20 cellular contexts compared by ENCODE assay signal in genomic region chr2:237581326-237581725, GRCh38. TPM values are rescaled to one million over a fixed set of nuclear protein-coding genes. Genes with fewer than 3 reads are reported as not detected.
DNase-seq lines count a peak whose midpoint lies in the region; ATAC-seq and TF ChIP-seq lines count a peak whose summit lies in the region.
"Had no signal": no experiment of that assay in that cellular context is flagged by ENCODE, and none has a peak within 500 bp of the region (broad histone marks: within the 10 kb centered on the region; RNA-seq: fewer than 3 reads in every experiment).

No MANE protein-coding gene starts in this region.

- H3K4me1 ChIP-seq in breast epithelium (peaks cover 7 to 11% of the 10 kb centered on the region in 2 donors), mammary epithelial cell (ENCODE audit: insufficient read depth, low read length) (peaks cover 9% of the 10 kb centered on the region), thoracic aorta (ENCODE audit: control insufficient read depth in 1 of 2, low read depth in 2 of 2) (peaks cover 9 to 17% of the 10 kb centered on the region in 2 donors), OCI-LY7 (ENCODE audit: insufficient read depth, low read length, poor library complexity, severe bottlenecking) (no peaks in the 10 kb centered on the region)
- H3K4me1 ChIP-seq in naive thymus-derived CD4-positive, alpha-beta T cell (ENCODE audit: control insufficient read depth in 2 of 2, insufficient read depth in 2 of 2, low read length in 2 of 2): no peaks in the 10 kb centered on the region

- intact Hi-C loops in breast epithelium (cut with DNase I; ENCODE audit: low total_unique reads) (loop anchor here (10.0 kb wide), 1 partner anchor 163 kb away; no protein-coding TSS in a partner anchor), mammary epithelial cell (cut with micrococcal nuclease) (no loop called here), OCI-LY7 (cut with micrococcal nuclease; ENCODE audit: unreplicated experiment) (loop anchor here (1.0 to 10.0 kb wide), 3 partner anchors 84 to 193 kb away; no protein-coding TSS in a partner anchor)
- intact Hi-C loops in naive thymus-derived CD4-positive, alpha-beta T cell (cut with micrococcal nuclease): loop anchor here (1.0 to 2.0 kb wide), 5 partner anchors 87 to 193 kb away; no protein-coding TSS in a partner anchor

- H3K9me3 ChIP-seq in breast epithelium: no peaks in the 10 kb centered on the region
- H3K9me3 ChIP-seq in mammary epithelial cell (replicated peaks; ENCODE audit: insufficient read depth, low read length): no peaks in the 10 kb centered on the region
- no peaks in the 10 kb centered on the region for H3K9me3 ChIP-seq in naive thymus-derived CD4-positive, alpha-beta T cell (ENCODE audit: control insufficient read depth in 2 of 3, low read length in 3 of 3)
- H3K9me3 ChIP-seq in thoracic aorta: no peaks in the 10 kb centered on the region
- no peaks in the 10 kb centered on the region for H3K9me3 ChIP-seq in OCI-LY7 (ENCODE audit: low read length)
- H3K9me3 ChIP-seq: left lung had no signal

- H4K20me1 ChIP-seq in mammary epithelial cell (ENCODE audit: insufficient read depth, low read length) (no peaks in the 10 kb centered on the region), OCI-LY7 (ENCODE audit: insufficient read depth, low read length) (no peaks in the 10 kb centered on the region)

- dilution Hi-C loops in mammary epithelial cell (cut with HindIII; ENCODE audit: low sequenced_read_pairs): no loop called here

- H3K9ac ChIP-seq in mammary epithelial cell (ENCODE audit: insufficient read depth, low read length): no peak overlapping the region

- H2AFZ ChIP-seq in mammary epithelial cell (ENCODE audit: low read depth, low read length): no peak overlapping the region
- no peak overlapping the region for H2AFZ ChIP-seq in OCI-LY7 (ENCODE audit: low read length)
- H2AFZ ChIP-seq: PC-9 had no signal

- H3K4me2 ChIP-seq in mammary epithelial cell (ENCODE audit: insufficient read depth, low read depth, low read length) (no peak overlapping the region), OCI-LY7 (ENCODE audit: low read length) (no peak overlapping the region)
- H3K4me2 ChIP-seq: PC-9 had no signal

- no peak for TF ChIP-seq POLR2A in breast epithelium (IDR thresholded peaks at IDR 0.05)

- H3K27ac Mint-ChIP-seq in activated naive CD8-positive, alpha-beta T cell treated with anti-CD3 and anti-CD28 coated beads for 36 hours: peak overlapping the region; percentile 79
- H3K27ac Mint-ChIP-seq in naive thymus-derived CD4-positive, alpha-beta T cell: peak overlapping the region in 5 of 9 donors; percentile 14 to 84 (median 48)
- H3K27ac Mint-ChIP-seq: HFFc6; T-helper 2 cell treated with Interferon-gamma antibody and Interleukin-4, amounts not matched to agents 5 μg/mL and 100 μg/mL, for 36 hours had no signal

- TF ChIP-seq CTCF in breast epithelium (IDR thresholded peaks at IDR 0.05) (no peak), mammary epithelial cell (conservative IDR thresholded peaks at IDR 0.05 in 1 of 2, IDR thresholded peaks at IDR 0.05 in 1 of 2; ENCODE audit: extremely low read depth in 1 of 2, insufficient read depth in 1 of 2, low read depth in 1 of 2, low read length in 2 of 2) (no peak), thoracic aorta (IDR thresholded peaks at IDR 0.05) (no peak), OCI-LY7 (conservative IDR thresholded peaks at IDR 0.05; ENCODE audit: low read length) (no peak)

- DNase-seq in breast epithelium (ENCODE audit: low spot score in 2 of 2) (no peak), mammary epithelial cell (no peak), thoracic aorta (ENCODE audit: low spot score) (no peak), OCI-LY7 (ENCODE audit: low spot score) (no peak), NCI-H1092 (lab: John Stamatoyannopoulos, UW) (no peak)
- no peak for DNase-seq in activated naive CD8-positive, alpha-beta T cell treated with anti-CD3 and anti-CD28 coated beads for 36 hours
- no peak for DNase-seq in naive thymus-derived CD4-positive, alpha-beta T cell
- DNase-seq: NCI-H1417 treated with DMSO at 0.1 percent for 48 hours, PC-9 had no signal

- H3K36me3 Mint-ChIP-seq in activated naive CD8-positive, alpha-beta T cell treated with anti-CD3 and anti-CD28 coated beads for 36 hours: no peaks in the 10 kb centered on the region
- no peaks in the 10 kb centered on the region for H3K36me3 Mint-ChIP-seq in naive thymus-derived CD4-positive, alpha-beta T cell
- H3K36me3 Mint-ChIP-seq: CD4-positive, alpha-beta memory T cell had no signal

- ATAC-seq in naive thymus-derived CD4-positive, alpha-beta T cell: no peak
- no peak for ATAC-seq in thoracic aorta (ENCODE audit: insufficient number of reproducible peaks, low FRiP score, low read depth)
- no peak for ATAC-seq in GM21526 (IDR thresholded peaks at IDR 0.05; ENCODE audit: low FRiP score, unreplicated experiment)

- no peaks in the 10 kb centered on the region for H3K9me3 Mint-ChIP-seq in activated naive CD8-positive, alpha-beta T cell treated with anti-CD3 and anti-CD28 coated beads for 36 hours
- no peaks in the 10 kb centered on the region for H3K9me3 Mint-ChIP-seq in naive thymus-derived CD4-positive, alpha-beta T cell
- H3K9me3 Mint-ChIP-seq: CD4-positive, alpha-beta memory T cell; HFFc6; T-helper 2 cell treated with Interferon-gamma antibody and Interleukin-4, amounts not matched to agents 5 μg/mL and 100 μg/mL, for 36 hours had no signal

- H3K4me3 ChIP-seq in breast epithelium (peak overlapping the region in 1 of 3 donors; percentile 59), mammary epithelial cell (replicated peaks in 1 of 3; ENCODE audit: insufficient read depth in 1 of 3, low read depth in 2 of 3, low read length in 3 of 3) (no peak overlapping the region), thoracic aorta (peak overlapping the region; percentile 60), OCI-LY7 (ENCODE audit: low read depth, low read length, poor library complexity, severe bottlenecking) (no peak overlapping the region)
- H3K4me3 ChIP-seq in naive thymus-derived CD4-positive, alpha-beta T cell (ENCODE audit: low read length): no peak overlapping the region
- H3K4me3 ChIP-seq: left lung, PC-9, skin epidermis had no signal

- POLR2A ChIA-PET in naive thymus-derived CD4-positive, alpha-beta T cell (lab: Charles Lee): no interaction called here
- POLR2A ChIA-PET in OCI-LY7 (lab: Charles Lee): interaction anchor here (0.6 kb wide), 1 partner anchor 1296 kb away, joined by 3 read pairs; no protein-coding TSS in a partner anchor

- H3K79me2 ChIP-seq in mammary epithelial cell (ENCODE audit: insufficient read depth, low read length) (no peaks in the 10 kb centered on the region), OCI-LY7 (ENCODE audit: insufficient read depth, low read depth, low read length) (no peaks in the 10 kb centered on the region)

- H3K36me3 ChIP-seq in breast epithelium (no peaks in the 10 kb centered on the region), mammary epithelial cell (ENCODE audit: insufficient read depth, low read length) (no peaks in the 10 kb centered on the region), thoracic aorta (no peaks in the 10 kb centered on the region), OCI-LY7 (ENCODE audit: insufficient read depth, low read length) (no peaks in the 10 kb centered on the region)
- no peaks in the 10 kb centered on the region for H3K36me3 ChIP-seq in naive thymus-derived CD4-positive, alpha-beta T cell (ENCODE audit: control insufficient read depth in 2 of 3, insufficient read depth in 3 of 3, low read length in 3 of 3)
- H3K36me3 ChIP-seq: left lung had no signal

- no peaks in the 10 kb centered on the region for H3K9me2 ChIP-seq in OCI-LY7 (ENCODE audit: insufficient read depth, low read length)

- no peak overlapping the region for H3K4me3 Mint-ChIP-seq in activated naive CD8-positive, alpha-beta T cell treated with anti-CD3 and anti-CD28 coated beads for 36 hours
- H3K4me3 Mint-ChIP-seq in naive thymus-derived CD4-positive, alpha-beta T cell: peak overlapping the region in 1 of 10 donors; percentile 9
- H3K4me3 Mint-ChIP-seq: CD4-positive, alpha-beta memory T cell; HFFc6; T-helper 2 cell treated with Interferon-gamma antibody and Interleukin-4, amounts not matched to agents 5 μg/mL and 100 μg/mL, for 36 hours had no signal

- peaks cover 4% of the 10 kb centered on the region for H3K4me1 Mint-ChIP-seq in activated naive CD8-positive, alpha-beta T cell treated with anti-CD3 and anti-CD28 coated beads for 36 hours
- H3K4me1 Mint-ChIP-seq in naive thymus-derived CD4-positive, alpha-beta T cell: peaks cover 0 to 6% (median 4%) of the 10 kb centered on the region in 7 donors

- no TSS peak for BruUV-seq in mammary epithelial cell (replicated peaks; lab: Mats Ljungman, UMichigan)
- BruUV-seq in OCI-LY7 (replicated peaks; lab: Mats Ljungman, UMichigan): no TSS peak

- H3K27me3 ChIP-seq in breast epithelium: no peaks in the 10 kb centered on the region
- H3K27me3 ChIP-seq in mammary epithelial cell (ENCODE audit: insufficient read depth, low read length): no peaks in the 10 kb centered on the region
- H3K27me3 ChIP-seq in naive thymus-derived CD4-positive, alpha-beta T cell (ENCODE audit: control insufficient read depth in 2 of 2, insufficient read depth in 2 of 2, low read length in 2 of 2): no peaks in the 10 kb centered on the region
- no peaks in the 10 kb centered on the region for H3K27me3 ChIP-seq in thoracic aorta (replicated peaks; ENCODE audit: insufficient read depth)
- H3K27me3 ChIP-seq: left lung had no signal

- WGBS in mammary epithelial cell (ENCODE audit: low coverage, missing lambda C conversion rate): 94% methylated on average over 5 of the region's 6 CpGs

- H3K27me3 Mint-ChIP-seq in activated naive CD8-positive, alpha-beta T cell treated with anti-CD3 and anti-CD28 coated beads for 36 hours: no peaks in the 10 kb centered on the region
- peaks cover 0 to 4% (median 0%) of the 10 kb centered on the region in 5 donors for H3K27me3 Mint-ChIP-seq in naive thymus-derived CD4-positive, alpha-beta T cell

- in situ Hi-C loops in mammary epithelial cell (cut with MboI; ENCODE audit: low sequenced_read_pairs in 2 of 2): loop anchor here in 1 of 2 donors (25.0 kb wide), 1 partner anchor 156 kb away; no protein-coding TSS in a partner anchor

- CTCF ChIA-PET in mammary epithelial cell (lab: Charles Lee; ENCODE audit: low non-redundant PET) (interaction anchor here (0.6 kb wide), 1 partner anchor 241 kb away, joined by 6 read pairs; no protein-coding TSS in a partner anchor), OCI-LY7 (lab: Charles Lee; ENCODE audit: unreplicated experiment) (no interaction called here)
- CTCF ChIA-PET in naive thymus-derived CD4-positive, alpha-beta T cell (lab: Charles Lee): interaction anchor here (0.6 to 2.5 kb wide), 5 partner anchors 10 to 164 kb away, joined by 4 to 10 read pairs (median 5); no protein-coding TSS in a partner anchor

- peak overlapping the region; percentile 75 to 91 for H3K27ac ChIP-seq in breast epithelium
- no peak overlapping the region for H3K27ac ChIP-seq in mammary epithelial cell (ENCODE audit: insufficient read depth, low read depth, low read length)
- no peak overlapping the region for H3K27ac ChIP-seq in naive thymus-derived CD4-positive, alpha-beta T cell (ENCODE audit: low read depth, low read length)
- peak overlapping the region; percentile 86 to 87 for H3K27ac ChIP-seq in thoracic aorta
- H3K27ac ChIP-seq in OCI-LY7 (ENCODE audit: low read depth, low read length, poor library complexity, severe bottlenecking): no peak overlapping the region
- H3K27ac ChIP-seq: PC-9 had no signal

RNA-seq across cellular contexts. Expression of gene RAB17, which starts 9.2 kb away (rescaled TPM):
- 10 to 100 TPM in 2 of 3 donors, not detected in 1; 39.7 to 43.9 TPM for total RNA-seq in breast epithelium
- 1 to 10 TPM; 7.2 to 8.9 TPM for total RNA-seq in mammary epithelial cell
- 12.8 TPM for polyA plus RNA-seq in mammary epithelial cell
- 20.4 TPM for polyA minus RNA-seq in mammary epithelial cell
- under 1 TPM; 0.31 to 0.40 TPM for total RNA-seq in activated naive CD8-positive, alpha-beta T cell treated with anti-CD3 and anti-CD28 coated beads for 36 hours
- total RNA-seq in naive thymus-derived CD4-positive, alpha-beta T cell: not detected
- polyA plus RNA-seq in naive thymus-derived CD4-positive, alpha-beta T cell: not detected
- total RNA-seq in thoracic aorta: 1 to 10 TPM; 6.4 to 6.5 TPM
- not detected in 2 replicates for total RNA-seq in OCI-LY7 (2014; rRNA removed; shearing (Covaris generic))
- not detected in 2 replicates for total RNA-seq in OCI-LY7 (2022)
- total RNA-seq: CD4-positive, alpha-beta memory T cell; temporal lobe had no signal
- polyA plus RNA-seq: CD4-positive, alpha-beta memory T cell had no signal

RNA-seq across cellular contexts. Expression of gene PRLH, which starts 15.0 kb away (rescaled TPM):
- total RNA-seq in breast epithelium: not detected
- total RNA-seq in mammary epithelial cell: not detected
- polyA plus RNA-seq in mammary epithelial cell: not detected
- not detected for polyA minus RNA-seq in mammary epithelial cell
- not detected for total RNA-seq in activated naive CD8-positive, alpha-beta T cell treated with anti-CD3 and anti-CD28 coated beads for 36 hours
- not detected for total RNA-seq in naive thymus-derived CD4-positive, alpha-beta T cell
- not detected for polyA plus RNA-seq in naive thymus-derived CD4-positive, alpha-beta T cell
- total RNA-seq in thoracic aorta: not detected
- total RNA-seq in OCI-LY7 (2014; rRNA removed; shearing (Covaris generic)): not detected in 2 replicates
- total RNA-seq in OCI-LY7 (2022): not detected in 2 replicates
- total RNA-seq: A673; CD4-positive, alpha-beta memory T cell; dermis microvascular lymphatic vessel endothelial cell; epithelial cell of proximal tubule; HFFc6; left lung; occipital lobe; PC-9; temporal lobe had no signal
- polyA plus RNA-seq: CD4-positive, alpha-beta memory T cell had no signal

RNA-seq across cellular contexts. Expression of gene LRRFIP1, which starts 46.1 kb away (rescaled TPM):
- 100 to 1,000 TPM in 2 of 3 donors, 10 to 100 TPM in 1; 82.6 to 136 (median 130) TPM for total RNA-seq in breast epithelium
- total RNA-seq in mammary epithelial cell: 100 to 1,000 TPM in 1 of 2 donors, 10 to 100 TPM in 1; 69.8 to 188 TPM
- polyA plus RNA-seq in mammary epithelial cell: 71.9 TPM
- polyA minus RNA-seq in mammary epithelial cell: 58.4 TPM
- total RNA-seq in activated naive CD8-positive, alpha-beta T cell treated with anti-CD3 and anti-CD28 coated beads for 36 hours: 100 to 1,000 TPM; 162 to 164 TPM
- total RNA-seq in naive thymus-derived CD4-positive, alpha-beta T cell: 100 to 1,000 TPM in 4 of 5 experiments, 10 to 100 TPM in 1; 96.3 to 257 (median 114) TPM
- polyA plus RNA-seq in naive thymus-derived CD4-positive, alpha-beta T cell: 10 to 100 TPM; 82.2 to 94.0 TPM
- 100 to 1,000 TPM; 196 to 244 TPM for total RNA-seq in thoracic aorta
- total RNA-seq in OCI-LY7 (2014; rRNA removed; shearing (Covaris generic)): 95.7 and 102 TPM in 2 replicates
- 216 and 246 TPM in 2 replicates for total RNA-seq in OCI-LY7 (2022)

Comparison
In these comparisons a context has a peak if more than half of its experiments do, and no peak if none do; other contexts are left out.
1. H3K27ac ChIP-seq: peak in breast epithelium (2 of 2) and thoracic aorta (2 of 2); none in mammary epithelial cell (single experiment), naive thymus-derived CD4-positive, alpha-beta T cell (single experiment) and OCI-LY7 (single experiment).